13 cellular contexts compared by ENCODE assay signal in the genomic region with DNA sequence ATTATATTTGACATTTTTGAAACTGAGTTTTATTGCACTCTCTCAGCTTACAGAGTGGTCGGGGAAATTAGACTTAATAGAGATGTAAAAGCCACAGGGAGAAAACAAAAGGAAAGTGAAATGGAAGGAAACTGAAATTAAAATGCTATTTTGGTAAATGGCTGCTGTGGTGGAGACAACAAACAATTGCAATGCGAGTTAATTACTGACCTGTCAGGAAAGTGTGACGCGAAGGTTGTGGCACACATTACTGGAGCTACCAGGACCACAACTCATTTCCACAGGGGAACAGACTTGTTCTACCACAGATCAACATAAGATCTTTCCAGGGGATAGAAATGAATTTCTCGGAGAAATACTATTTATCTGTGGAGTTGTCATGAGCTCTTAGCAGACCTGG. TPM values are rescaled to one million over a fixed set of nuclear protein-coding genes. Genes with fewer than 3 reads are reported as not detected.
DNase-seq lines count a peak whose midpoint lies in the region; ATAC-seq lines count a peak whose summit lies in the region.
"Had no signal": no experiment of that assay in that cellular context is flagged by ENCODE, and none has a peak within 500 bp of the region (broad histone marks: within the 10 kb centered on the region; RNA-seq: fewer than 3 reads in every experiment).

No MANE protein-coding gene starts in this region.

- no peak overlapping the region for H3K4me3 Mint-ChIP-seq in activated CD4-positive, alpha-beta T cell treated with anti-CD3 and anti-CD28 coated beads, Interleukin-2, amount 10 ng/mL, durations not matched to agents 7 days and 5 days
- peak overlapping the region in 9 of 10 donors; percentile 5 to 70 (median 51) for H3K4me3 Mint-ChIP-seq in naive thymus-derived CD8-positive, alpha-beta T cell
- H3K4me3 Mint-ChIP-seq: HFFc6 had no signal

- POLR2A ChIA-PET in activated CD4-positive, alpha-beta T cell treated with anti-CD3 and anti-CD28 coated beads, Interleukin-2, amount 10 ng/mL, durations not matched to agents 7 days and 5 days (lab: Charles Lee): no interaction called here
- POLR2A ChIA-PET in naive thymus-derived CD8-positive, alpha-beta T cell (lab: Charles Lee): interaction anchor here (1.4 to 1.5 kb wide), 2 partner anchors 11 to 21 kb away, joined by 3 to 6 read pairs; no protein-coding TSS in a partner anchor

- DNase-seq in activated CD4-positive, alpha-beta T cell treated with anti-CD3 and anti-CD28 coated beads, Interleukin-2, amount 10 ng/mL, durations not matched to agents 7 days and 5 days: no peak
- no peak for DNase-seq in activated CD4-positive, alpha-beta T cell treated with anti-CD3 and anti-CD28 coated beads for 48 hours
- DNase-seq in naive thymus-derived CD8-positive, alpha-beta T cell: no peak
- no peak for DNase-seq in NCI-H2227 (lab: John Stamatoyannopoulos, UW; ENCODE audit: unreplicated experiment)
- no peak for DNase-seq in DMS53 (lab: John Stamatoyannopoulos, UW)
- DNase-seq in HuH-7 (ENCODE audit: low spot score): no peak
- DNase-seq: activated effector memory CD4-positive, alpha-beta T cell treated with anti-CD3 and anti-CD28 coated beads, Interleukin-2, amount 50 U/mL, for 16 hours; HFFc6; MG63; midbrain; NCI-H774 had no signal

- no peaks in the 10 kb centered on the region for H3K27me3 Mint-ChIP-seq in activated CD4-positive, alpha-beta T cell treated with anti-CD3 and anti-CD28 coated beads, Interleukin-2, amount 10 ng/mL, durations not matched to agents 7 days and 5 days
- H3K27me3 Mint-ChIP-seq in naive thymus-derived CD8-positive, alpha-beta T cell: no peaks in the 10 kb centered on the region

- CTCF ChIA-PET in activated CD4-positive, alpha-beta T cell treated with anti-CD3 and anti-CD28 coated beads, Interleukin-2, amount 10 ng/mL, durations not matched to agents 7 days and 5 days (lab: Charles Lee): interaction anchor here (1.1 to 1.8 kb wide), 2 partner anchors 13 to 17 kb away, joined by 4 to 7 read pairs; no protein-coding TSS in a partner anchor

- H3K9me3 Mint-ChIP-seq in activated CD4-positive, alpha-beta T cell treated with anti-CD3 and anti-CD28 coated beads, Interleukin-2, amount 10 ng/mL, durations not matched to agents 7 days and 5 days: peaks cover 2% of the 10 kb centered on the region
- H3K9me3 Mint-ChIP-seq in naive thymus-derived CD8-positive, alpha-beta T cell: no peaks in the 10 kb centered on the region
- H3K9me3 Mint-ChIP-seq: HFFc6 had no signal

- peaks cover 61% of the 10 kb centered on the region for H3K36me3 Mint-ChIP-seq in activated CD4-positive, alpha-beta T cell treated with anti-CD3 and anti-CD28 coated beads, Interleukin-2, amount 10 ng/mL, durations not matched to agents 7 days and 5 days (ENCODE audit: low read depth)
- peaks cover 0 to 13% (median 5%) of the 10 kb centered on the region in 3 donors for H3K36me3 Mint-ChIP-seq in naive thymus-derived CD8-positive, alpha-beta T cell

- peak; percentile 59 for ATAC-seq in GM21619 (IDR thresholded peaks at IDR 0.05; ENCODE audit: unreplicated experiment)
- ATAC-seq in HG03442 (IDR thresholded peaks at IDR 0.05; ENCODE audit: unreplicated experiment): peak; percentile 46
- ATAC-seq in naive thymus-derived CD8-positive, alpha-beta T cell: no peak

- H3K27ac Mint-ChIP-seq in activated CD4-positive, alpha-beta T cell treated with anti-CD3 and anti-CD28 coated beads, Interleukin-2, amount 10 ng/mL, durations not matched to agents 7 days and 5 days: peak overlapping the region; percentile 21
- H3K27ac Mint-ChIP-seq in naive thymus-derived CD8-positive, alpha-beta T cell: peak overlapping the region; percentile 59 to 91 (median 80)
- H3K27ac Mint-ChIP-seq: HFFc6 had no signal

- peaks cover 76% of the 10 kb centered on the region for H3K4me1 Mint-ChIP-seq in activated CD4-positive, alpha-beta T cell treated with anti-CD3 and anti-CD28 coated beads, Interleukin-2, amount 10 ng/mL, durations not matched to agents 7 days and 5 days
- H3K4me1 Mint-ChIP-seq in naive thymus-derived CD8-positive, alpha-beta T cell: peaks cover 51 to 93% (median 90%) of the 10 kb centered on the region in 4 donors

RNA-seq across cellular contexts. Expression of a gene that starts 19.5 kb away (rescaled TPM):
- total RNA-seq in activated CD4-positive, alpha-beta T cell treated with anti-CD3 and anti-CD28 coated beads, Interleukin-2, amount 10 ng/mL, durations not matched to agents 7 days and 5 days: 100 to 1,000 TPM; 189 to 197 TPM
- total RNA-seq in naive thymus-derived CD8-positive, alpha-beta T cell: 100 to 1,000 TPM; 130 to 134 TPM
- polyA plus RNA-seq in naive thymus-derived CD8-positive, alpha-beta T cell: 100 to 1,000 TPM; 217 to 299 (median 253) TPM
- total RNA-seq: HFFc6 had no signal

Comparison
In these comparisons a context has a peak if more than half of its experiments do, and no peak if none do; other contexts are left out.
1. ATAC-seq: peak in GM21619 (single experiment) and HG03442 (single experiment); none in naive thymus-derived CD8-positive, alpha-beta T cell (0 of 2).